Comparison of ENCODE assay signal across 9 cellular contexts in genomic region chr13:94323746-94324408, GRCh38.
A peak's percentile ranks its signal among the peaks of the same experiment; 100 is the strongest.
DNase-seq lines count a peak whose midpoint lies in the region; ATAC-seq and TF ChIP-seq lines count a peak whose summit lies in the region.
"Had no signal": no experiment of that assay in that cellular context is flagged by ENCODE, and none has a peak within 500 bp of the region (broad histone marks: within the 10 kb centered on the region; RNA-seq: fewer than 3 reads in every experiment).

No MANE protein-coding gene starts in this region.

- ATAC-seq in HG03280 (IDR thresholded peaks at IDR 0.05; ENCODE audit: unreplicated experiment), result peak; percentile 58

- H3K9me3 Mint-ChIP-seq in nephron progenitor cell, result peaks cover 8% of the 10 kb centered on the region

- no peak for TF ChIP-seq CTCF in nephron progenitor cell (IDR thresholded peaks at IDR 0.05)

- H3K27ac Mint-ChIP-seq in nephron progenitor cell, result peak overlapping the region; percentile 81

- H3K36me3 Mint-ChIP-seq in nephron progenitor cell (ENCODE audit: low read depth), result peaks cover 13% of the 10 kb centered on the region

- H3K27me3 Mint-ChIP-seq in nephron progenitor cell (ENCODE audit: low read depth, poor library complexity), result peaks cover 3% of the 10 kb centered on the region

- DNase-seq in NCI-H82 (lab: John Stamatoyannopoulos, UW) (peak; percentile 29), NCI-H82 treated with DMSO at 0.1 percent for 48 hours (lab: John Stamatoyannopoulos, UW; ENCODE audit: unreplicated experiment) (no peak), activated T-helper 1 cell treated with Interleukin-2 at 50 U/mL for 16 hours (ENCODE audit: low read depth) (peak; percentile 13), nephron progenitor cell (no peak), AML-193 (lab: John Stamatoyannopoulos, UW) (no peak), mucosa of gallbladder (ENCODE audit: low spot score) (no peak), GM03348 (ENCODE audit: low spot score) (no peak)
- DNase-seq: NCI-H1048 had no signal

- no peak overlapping the region for H3K4me3 Mint-ChIP-seq in nephron progenitor cell

- peaks cover 56% of the 10 kb centered on the region for H3K4me1 Mint-ChIP-seq in nephron progenitor cell

Comparison
In these comparisons a context has a peak if more than half of its experiments do, and no peak if none do; other contexts are left out.
1. DNase-seq: peak in NCI-H82 (single experiment) and activated T-helper 1 cell treated with Interleukin-2 at 50 U/mL for 16 hours (single experiment); none in NCI-H82 treated with DMSO at 0.1 percent for 48 hours (single experiment), nephron progenitor cell (single experiment), AML-193 (0 of 2), mucosa of gallbladder (single experiment) and GM03348 (single experiment).